In the genomic region with DNA sequence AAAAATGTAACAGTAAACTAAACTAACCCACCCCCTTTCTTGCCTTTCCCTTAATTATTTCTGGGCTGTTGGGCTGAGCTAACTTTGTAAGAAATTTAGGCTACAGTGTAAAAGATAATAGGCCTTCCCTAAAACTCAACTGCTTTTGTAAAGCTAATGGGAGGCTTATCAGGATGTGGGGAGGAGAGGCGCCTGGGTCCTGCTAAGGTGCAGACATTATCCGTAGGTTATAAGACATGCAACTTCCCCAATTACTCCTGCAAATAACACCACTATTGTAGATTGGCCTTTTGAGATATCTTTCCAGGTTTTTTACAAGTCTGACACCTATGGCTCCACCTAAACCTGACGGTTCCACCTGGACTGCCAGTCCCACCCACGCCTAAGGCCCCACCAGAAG, we compare ENCODE assay signal across 25 cellular contexts.
"Had no signal": no experiment of that assay in that cellular context is flagged by ENCODE, and none has a peak within 500 bp of the region (broad histone marks: within the 10 kb centered on the region; RNA-seq: fewer than 3 reads in every experiment).

No MANE protein-coding gene starts in this region.

- H3K9me3 ChIP-seq: esophagus muscularis mucosa, gastroesophageal sphincter, left lung, right lobe of liver, thyroid gland, vagina had no signal

- H3K4me3 ChIP-seq: coronary artery, esophagus muscularis mucosa, gastroesophageal sphincter, heart right ventricle, left lung, neural progenitor cell, right lobe of liver, stomach, thyroid gland, vagina had no signal

- H3K4me1 ChIP-seq: esophagus muscularis mucosa, foreskin keratinocyte, gastroesophageal sphincter, heart right ventricle, left lung, neural progenitor cell, parathyroid adenoma, right lobe of liver, stomach, thyroid gland, vagina had no signal

- DNase-seq: dermis blood vessel endothelial cell; effector CD4-positive, alpha-beta T cell; foreskin keratinocyte; heart right ventricle; hippocampal formation; left cardiac atrium; left lung; mesenchymal stem cell; midbrain; naive thymus-derived CD4-positive, alpha-beta T cell; right lobe of liver; small intestine; stimulated activated CD4-positive, alpha-beta T cell treated with anti-CD3 and anti-CD28 coated beads, Interleukin-12 subunit alpha, Interleukin-12 subunit beta, amount 100 ng/mL, for 4 hours; stimulated activated CD4-positive, alpha-beta T cell treated with anti-CD3 and anti-CD28 coated beads, Interleukin-2, amount 100 ng/mL, for 24 hours; stimulated activated CD4-positive, alpha-beta T cell treated with anti-CD3 and anti-CD28 coated beads, Interleukin-4, amount 100 ng/mL, for 24 hours; stimulated activated naive CD4-positive, alpha-beta T cell treated with Interleukin-2 at 50 U/mL for 16 hours; stomach; thyroid gland; trophoblast cell had no signal

- H3K4me2 ChIP-seq: neural progenitor cell had no signal

- H3K27ac ChIP-seq: coronary artery, esophagus muscularis mucosa, foreskin keratinocyte, gastroesophageal sphincter, heart right ventricle, left lung, neural progenitor cell, parathyroid adenoma, right lobe of liver, stomach, thyroid gland, vagina had no signal

- H2AFZ ChIP-seq: neural progenitor cell, parathyroid adenoma had no signal

- H3K79me2 ChIP-seq: parathyroid adenoma had no signal

- H3K27me3 ChIP-seq: foreskin keratinocyte, heart right ventricle, left lung, neural progenitor cell, right lobe of liver, thyroid gland, vagina had no signal

- H3K36me3 ChIP-seq: esophagus muscularis mucosa, gastroesophageal sphincter, heart right ventricle, left lung, neural progenitor cell, right lobe of liver, stomach, thyroid gland, vagina had no signal

- H3K9ac ChIP-seq: neural progenitor cell, parathyroid adenoma had no signal
